ENCODE assay signal across 6 cellular contexts in genomic region chr5:86814907-86815306, GRCh38.
"Had no signal": no experiment of that assay in that cellular context is flagged by ENCODE, and none has a peak within 500 bp of the region (broad histone marks: within the 10 kb centered on the region; RNA-seq: fewer than 3 reads in every experiment).

No MANE protein-coding gene starts in this region.

- FAIRE-seq: HepG2, HTR-8/SVneo, K562 had no signal

- H3K27ac ChIP-seq: HL-60 had no signal

- DNase-seq: IMR-90, KBM-7 had no signal

- ATAC-seq: HepG2, K562 had no signal

- H3K4me3 ChIP-seq: K562 had no signal
